Comparison of ENCODE assay signal across 15 cellular contexts in genomic region chr17:39607851-39608130, GRCh38. TPM values are rescaled to one million over a fixed set of nuclear protein-coding genes. Genes with fewer than 3 reads are reported as not detected.
A peak's percentile ranks its signal among the peaks of the same experiment; 100 is the strongest.
DNase-seq lines count a peak whose midpoint lies in the region; ATAC-seq and TF ChIP-seq lines count a peak whose summit lies in the region.
"Had no signal": no experiment of that assay in that cellular context is flagged by ENCODE, and none has a peak within 500 bp of the region (broad histone marks: within the 10 kb centered on the region; RNA-seq: fewer than 3 reads in every experiment).

TSS of gene NEUROD2 (minus strand) at chr17:39607920. CDS start at chr17:39606599, 1,321 bp downstream.

- H3K4me1 ChIP-seq in hepatocyte (ENCODE audit: insufficient read depth) = peaks cover 12% of the 10 kb centered on the region

- H4K20me1 ChIP-seq in hepatocyte (ENCODE audit: insufficient read depth, poor library complexity, severe bottlenecking) = no peaks in the 10 kb centered on the region

- H3K27me3 ChIP-seq in hepatocyte = peaks cover 94% of the 10 kb centered on the region

- H3K4me2 ChIP-seq in hepatocyte = peak within 1 kb of the TSS; percentile 68

- no peak for TF ChIP-seq CTCF in hepatocyte (IDR thresholded peaks at IDR 0.05; ENCODE audit: poor library complexity)

- no peaks in the 10 kb centered on the region for H3K36me3 ChIP-seq in hepatocyte (replicated peaks; ENCODE audit: insufficient read depth, low read depth)
- H3K36me3 ChIP-seq: right atrium auricular region had no signal

- H3K4me3 ChIP-seq in hepatocyte = no peak within 1 kb of the TSS

- no peak within 1 kb of the TSS for H3K27ac ChIP-seq in hepatocyte
- H3K27ac ChIP-seq: right atrium auricular region had no signal

- H3K9me3 Mint-ChIP-seq in stimulated activated effector memory CD8-positive, alpha-beta T cell treated with anti-CD3 and anti-CD28 coated beads, Interleukin-12 subunit alpha, Interleukin-12 subunit beta, amount 100 ng/mL, for 72 hours = no peaks in the 10 kb centered on the region
- H3K9me3 Mint-ChIP-seq: activated T-helper 2 cell treated with anti-CD3 and anti-CD28 coated beads, Interferon-gamma antibody, Interleukin-2, Interleukin-4, amounts not matched to agents 10 μg/mL and 5 μg/mL and 100 μg/mL, durations not matched to agents 14 hours and 24 hours and 36 hours had no signal

- H3K4me1 Mint-ChIP-seq in stimulated activated effector memory CD8-positive, alpha-beta T cell treated with anti-CD3 and anti-CD28 coated beads, Interleukin-12 subunit alpha, Interleukin-12 subunit beta, amount 100 ng/mL, for 72 hours = peaks cover 9% of the 10 kb centered on the region

- no peaks in the 10 kb centered on the region for H3K9me2 ChIP-seq in hepatocyte (replicated peaks; ENCODE audit: insufficient read depth)

- peak within 1 kb of the TSS; percentile 36 for H3K4me3 Mint-ChIP-seq in stimulated activated effector memory CD8-positive, alpha-beta T cell treated with anti-CD3 and anti-CD28 coated beads, Interleukin-12 subunit alpha, Interleukin-12 subunit beta, amount 100 ng/mL, for 72 hours

- peak within 1 kb of the TSS; percentile 35 for H2AFZ ChIP-seq in hepatocyte

- DNase-seq in NCI-H1436 (lab: John Stamatoyannopoulos, UW) (peak; percentile 30), NCI-H1436 treated with DMSO at 0.1 percent for 48 hours (lab: John Stamatoyannopoulos, UW) (no peak), NCI-H69 (lab: John Stamatoyannopoulos, UW) (peak; percentile 83), hepatocyte (ENCODE audit: low spot score) (no peak), NCI-H2081 treated with DMSO at 0.1 percent for 48 hours (lab: John Stamatoyannopoulos, UW) (no peak), 8988T (no peak)
- DNase-seq in stimulated activated effector memory CD8-positive, alpha-beta T cell treated with anti-CD3 and anti-CD28 coated beads, Interleukin-12 subunit alpha, Interleukin-12 subunit beta, amount 100 ng/mL, for 72 hours (ENCODE audit: low spot score in 2 of 2) = peak in 1 of 2 donors; percentile 47
- DNase-seq in activated T-cell treated with anti-CD3 and anti-CD28 coated beads, Interleukin-2, amount 50 U/mL, for 1 hour = no peak
- DNase-seq: activated CD4-positive, alpha-beta T cell treated with anti-CD3 and anti-CD28 coated beads for 1 hour; central memory CD4-positive, alpha-beta T cell; NCI-H1105 treated with DMSO at 0.1 percent for 48 hours; SHP77 had no signal

- H3K9me3 ChIP-seq in hepatocyte (ENCODE audit: low read depth) = no peaks in the 10 kb centered on the region
- H3K9me3 ChIP-seq: right atrium auricular region had no signal

- no peaks in the 10 kb centered on the region for H3K36me3 Mint-ChIP-seq in stimulated activated effector memory CD8-positive, alpha-beta T cell treated with anti-CD3 and anti-CD28 coated beads, Interleukin-12 subunit alpha, Interleukin-12 subunit beta, amount 100 ng/mL, for 72 hours

- no peak within 1 kb of the TSS for H3K27ac Mint-ChIP-seq in stimulated activated effector memory CD8-positive, alpha-beta T cell treated with anti-CD3 and anti-CD28 coated beads, Interleukin-12 subunit alpha, Interleukin-12 subunit beta, amount 100 ng/mL, for 72 hours
- H3K27ac Mint-ChIP-seq: activated T-helper 2 cell treated with anti-CD3 and anti-CD28 coated beads, Interferon-gamma antibody, Interleukin-2, Interleukin-4, amounts not matched to agents 10 μg/mL and 5 μg/mL and 100 μg/mL, durations not matched to agents 14 hours and 24 hours and 36 hours had no signal

- ATAC-seq in stimulated activated effector memory CD8-positive, alpha-beta T cell treated with anti-CD3 and anti-CD28 coated beads, Interleukin-12 subunit alpha, Interleukin-12 subunit beta, amount 100 ng/mL, for 72 hours = no peak

- 5% methylated on average over 20 of the region's 20 CpGs for WGBS in hepatocyte (ENCODE audit: low lambda C conversion rate, missing lambda C conversion rate)

- H3K79me2 ChIP-seq in hepatocyte = no peaks in the 10 kb centered on the region

RNA-seq across cellular contexts. Expression of gene NEUROD2, which starts in this region (rescaled TPM):
- total RNA-seq in hepatocyte = not detected in 2 replicates
- polyA plus RNA-seq in hepatocyte = not detected in 2 replicates
- total RNA-seq: activated T-helper 2 cell treated with anti-CD3 and anti-CD28 coated beads, Interferon-gamma antibody, Interleukin-2, Interleukin-4, amounts not matched to agents 10 μg/mL and 5 μg/mL and 100 μg/mL, durations not matched to agents 14 hours and 24 hours and 36 hours; fibroblast of villous mesenchyme; right atrium auricular region had no signal

Comparison
In these comparisons a context has a peak if more than half of its experiments do, and no peak if none do; other contexts are left out.
1. DNase-seq: peak in NCI-H1436 (single experiment) and NCI-H69 (single experiment); none in NCI-H1436 treated with DMSO at 0.1 percent for 48 hours (single experiment), hepatocyte (single experiment), NCI-H2081 treated with DMSO at 0.1 percent for 48 hours (single experiment), 8988T (single experiment) and activated T-cell treated with anti-CD3 and anti-CD28 coated beads, Interleukin-2, amount 50 U/mL, for 1 hour (single experiment).